ENCODE assay signal across 22 cellular contexts in the genomic region with DNA sequence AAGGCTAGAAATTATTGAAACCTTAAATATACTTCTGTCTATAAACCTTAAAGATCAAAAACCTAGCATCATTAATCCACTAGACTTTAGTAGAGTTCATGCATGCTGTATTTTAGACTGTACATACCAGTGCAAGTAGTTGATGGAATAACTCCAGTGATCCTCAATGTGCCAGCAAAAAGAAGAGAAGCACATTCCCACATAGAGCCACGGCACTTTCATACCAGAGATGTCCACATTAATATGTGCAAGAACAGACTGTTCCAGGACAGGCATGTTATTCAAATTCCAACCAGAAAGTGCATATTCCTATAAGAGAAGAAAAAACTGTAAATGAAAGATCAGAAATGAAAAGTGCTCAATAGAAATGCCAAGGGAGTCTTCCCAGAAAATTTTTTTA.
"Had no signal": no experiment of that assay in that cellular context is flagged by ENCODE, and none has a peak within 500 bp of the region (broad histone marks: within the 10 kb centered on the region; RNA-seq: fewer than 3 reads in every experiment).

No MANE protein-coding gene starts in this region.

- H3K36me3 ChIP-seq: ovary, uterus had no signal

- H3K4me3 Mint-ChIP-seq: dendritic cell treated with granulocyte-macrophage colony-stimulating factor and Interleukin-4, amounts not matched to agents 40 ng/mL and 50 ng/mL, for 4 days; effector memory CD8-positive, alpha-beta T cell; natural killer cell treated with Interleukin-12 subunit alpha and Interleukin-12 subunit beta and Interleukin-15 and Interleukin-18, amount 100 ng/mL, for 72 hours; neural progenitor cell had no signal

- H3K9ac ChIP-seq: neural progenitor cell had no signal

- H2AFZ ChIP-seq: neural progenitor cell had no signal

- H3K4me1 ChIP-seq: esophagus squamous epithelium, neural progenitor cell, right atrium auricular region, upper lobe of left lung, uterus had no signal

- ATAC-seq: effector memory CD8-positive, alpha-beta T cell; heart left ventricle; natural killer cell treated with Interleukin-12 subunit alpha and Interleukin-12 subunit beta and Interleukin-15 and Interleukin-18, amount 100 ng/mL, for 72 hours had no signal

- H3K27ac Mint-ChIP-seq: dendritic cell treated with granulocyte-macrophage colony-stimulating factor and Interleukin-4, amounts not matched to agents 40 ng/mL and 50 ng/mL, for 4 days; natural killer cell treated with Interleukin-12 subunit alpha and Interleukin-12 subunit beta and Interleukin-15 and Interleukin-18, amount 100 ng/mL, for 72 hours; neural progenitor cell had no signal

- H3K27me3 Mint-ChIP-seq: dendritic cell treated with granulocyte-macrophage colony-stimulating factor and Interleukin-4, amounts not matched to agents 40 ng/mL and 50 ng/mL, for 4 days; effector memory CD8-positive, alpha-beta T cell; natural killer cell treated with Interleukin-12 subunit alpha and Interleukin-12 subunit beta and Interleukin-15 and Interleukin-18, amount 100 ng/mL, for 72 hours had no signal

- DNase-seq: effector memory CD8-positive, alpha-beta T cell; esophagus squamous epithelium; heart left ventricle; hypothalamus; islet precursor cell; left ventricle myocardium inferior; mesenchymal stem cell; midbrain; nucleus accumbens; ovary; sigmoid colon; small intestine; stimulated activated CD4-positive, alpha-beta T cell treated with anti-CD3 and anti-CD28 coated beads, Interleukin-12 subunit alpha, Interleukin-12 subunit beta, amount 100 ng/mL, for 4 hours; stimulated activated naive CD4-positive, alpha-beta T cell treated with Interleukin-2 at 50 U/mL for 16 hours; tibial artery; upper lobe of left lung; uterus had no signal

- H3K4me3 ChIP-seq: esophagus squamous epithelium, heart left ventricle, left ventricle myocardium inferior, lung, neural progenitor cell, ovary, right atrium auricular region, sigmoid colon, tibial artery, upper lobe of left lung, uterus had no signal

- H3K4me2 ChIP-seq: neural progenitor cell had no signal

- H3K9me3 Mint-ChIP-seq: dendritic cell treated with granulocyte-macrophage colony-stimulating factor and Interleukin-4, amounts not matched to agents 40 ng/mL and 50 ng/mL, for 4 days; effector memory CD8-positive, alpha-beta T cell; natural killer cell treated with Interleukin-12 subunit alpha and Interleukin-12 subunit beta and Interleukin-15 and Interleukin-18, amount 100 ng/mL, for 72 hours; neural progenitor cell had no signal

- H3K27me3 ChIP-seq: esophagus squamous epithelium, heart left ventricle, neural progenitor cell, ovary, right atrium auricular region, sigmoid colon, tibial artery, upper lobe of left lung, uterus had no signal

- H3K9me3 ChIP-seq: esophagus squamous epithelium, heart left ventricle, left ventricle myocardium inferior, ovary, right atrium auricular region, sigmoid colon, tibial artery, upper lobe of left lung, uterus had no signal

- H3K27ac ChIP-seq: esophagus squamous epithelium, heart left ventricle, left ventricle myocardium inferior, neural progenitor cell, ovary, right atrium auricular region, sigmoid colon, upper lobe of left lung, uterus had no signal

- H3K4me1 Mint-ChIP-seq: neural progenitor cell had no signal
